14 cellular contexts compared by ENCODE assay signal in the genomic region with DNA sequence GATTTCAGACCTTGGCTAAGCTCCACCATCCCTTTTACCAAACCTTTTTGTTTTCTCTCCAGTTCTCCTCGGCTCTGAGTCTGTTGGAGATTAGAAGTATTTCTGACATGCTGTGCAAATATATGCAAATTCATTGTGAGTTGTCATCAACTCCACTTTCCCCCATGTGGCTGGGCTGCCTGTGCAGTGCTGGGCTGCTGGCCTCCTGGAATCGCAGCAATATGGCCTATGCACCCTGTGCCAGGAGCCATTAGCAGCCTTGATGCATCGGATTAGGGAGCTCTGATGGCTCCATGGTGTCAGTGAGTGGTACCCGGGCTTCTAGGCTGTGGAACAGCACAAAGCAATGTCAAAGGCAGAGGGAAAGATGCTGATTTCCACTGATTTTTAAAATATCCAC.
"Had no signal": no experiment of that assay in that cellular context is flagged by ENCODE, and none has a peak within 500 bp of the region (broad histone marks: within the 10 kb centered on the region; RNA-seq: fewer than 3 reads in every experiment).

No MANE protein-coding gene starts in this region.

- H3K27me3 ChIP-seq: dorsolateral prefrontal cortex, gastrocnemius medialis, pancreas, thyroid gland had no signal

- H3K36me3 ChIP-seq: gastrocnemius medialis, heart right ventricle, pancreas, thyroid gland had no signal

- H3K27ac ChIP-seq: dorsolateral prefrontal cortex, gastrocnemius medialis, heart right ventricle, pancreas, thyroid gland had no signal

- DNase-seq: cortex of kidney; effector CD8-positive, alpha-beta T cell; gastrocnemius medialis; heart right ventricle; mammary epithelial cell; naive thymus-derived CD4-positive, alpha-beta T cell; nephron progenitor cell; pancreas; right cardiac atrium; stimulated activated CD4-positive, alpha-beta T cell treated with anti-CD3 and anti-CD28 coated beads, Interleukin-2, amount 100 ng/mL, for 48 hours; stimulated activated naive CD4-positive, alpha-beta T cell treated with Interleukin-2 at 50 U/mL for 16 hours; thyroid gland had no signal

- H3K4me1 ChIP-seq: gastrocnemius medialis, heart right ventricle, pancreas, thyroid gland had no signal

- H3K9me3 ChIP-seq: gastrocnemius medialis, pancreas, thyroid gland had no signal

- H3K4me2 ChIP-seq: smooth muscle cell had no signal

- H3K4me3 ChIP-seq: dorsolateral prefrontal cortex, gastrocnemius medialis, heart right ventricle, pancreas, smooth muscle cell, thyroid gland had no signal
